ENCODE assay signal across 17 cellular contexts in the genomic region with DNA sequence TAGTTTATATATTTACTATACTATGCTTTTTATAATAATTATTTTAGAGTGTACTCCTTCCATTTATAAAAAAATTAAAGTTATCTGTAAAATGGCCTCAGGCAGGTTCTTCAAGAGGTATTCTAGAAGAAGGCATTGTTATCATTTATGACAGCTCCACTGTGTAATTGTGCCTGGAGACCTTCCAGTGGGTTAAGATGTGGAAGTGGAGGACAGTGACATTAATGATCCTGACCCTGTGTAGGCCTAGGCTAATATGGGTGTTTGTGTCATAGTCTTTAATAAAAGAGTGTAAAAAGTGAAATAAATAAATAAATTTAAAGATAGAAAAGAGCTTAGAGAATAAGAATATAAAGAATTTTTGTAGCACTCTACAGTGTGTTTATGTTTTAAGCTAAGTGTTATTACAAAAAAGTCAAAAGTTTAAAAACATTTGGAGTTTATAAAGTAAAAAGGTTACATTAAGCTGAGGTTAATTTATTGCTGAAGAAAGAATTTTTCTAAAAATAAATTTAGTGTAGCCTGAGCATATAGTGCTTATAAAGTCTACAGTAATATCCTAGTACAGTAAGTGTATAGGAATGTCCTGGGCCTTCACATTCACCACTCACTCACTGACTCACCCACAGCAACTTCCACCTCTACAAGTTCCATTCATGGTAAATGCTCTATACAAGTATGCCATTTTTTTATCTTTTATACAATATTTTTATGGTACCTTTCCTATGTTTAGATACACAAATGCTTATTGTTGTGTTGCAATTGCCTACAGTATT.
DNase-seq lines count a peak whose midpoint lies in the region; ATAC-seq and TF ChIP-seq lines count a peak whose summit lies in the region.
"Had no signal": no experiment of that assay in that cellular context is flagged by ENCODE, and none has a peak within 500 bp of the region (broad histone marks: within the 10 kb centered on the region; RNA-seq: fewer than 3 reads in every experiment).

No MANE protein-coding gene starts in this region.

- no peaks in the 10 kb centered on the region for H3K27me3 ChIP-seq in ACC112 (ENCODE audit: insufficient read depth, low read length)
- H3K27me3 ChIP-seq: BLaER1, upper lobe of left lung had no signal

- no peak for ATAC-seq in GM18867 (IDR thresholded peaks at IDR 0.05; ENCODE audit: unreplicated experiment)
- no peak for ATAC-seq in GM18520 (IDR thresholded peaks at IDR 0.05; ENCODE audit: unreplicated experiment)
- ATAC-seq: natural killer cell treated with Interleukin-12 subunit alpha and Interleukin-12 subunit beta and Interleukin-15 and Interleukin-18, amount 100 ng/mL, for 72 hours had no signal

- H3K36me3 ChIP-seq in ACC112 (ENCODE audit: insufficient read depth, low read length) = peaks cover 17% of the 10 kb centered on the region; the same call in 1 of the 2 replicates
- H3K36me3 ChIP-seq: BLaER1, upper lobe of left lung had no signal

- H3K4me3 ChIP-seq in ACC112 (ENCODE audit: low read depth, low read length) (no peak overlapping the region; the same call in 1 of the 2 replicates), astrocyte of the cerebellum (ENCODE audit: low read depth, low read length) (no peak overlapping the region)
- H3K4me3 ChIP-seq: BLaER1, upper lobe of left lung had no signal

- no peaks in the 10 kb centered on the region for H3K79me2 ChIP-seq in ACC112 (ENCODE audit: control insufficient read depth, insufficient read depth, low read length, unreplicated experiment)

- DNase-seq in HT1080 (ENCODE audit: low read depth) = peak; percentile 95
- DNase-seq in astrocyte of the cerebellum (ENCODE audit: low read depth) = peak; percentile 72
- DNase-seq in glomerular visceral epithelial cell (ENCODE audit: extremely low spot score) = peak; percentile 80
- DNase-seq in inferior parietal cortex (ENCODE audit: extremely low spot score) = no peak
- no peak for DNase-seq in mucosa of gallbladder (ENCODE audit: low spot score)
- DNase-seq: activated CD8-positive, alpha-beta memory T cell treated with anti-CD3 and anti-CD28 coated beads, Interleukin-2, amount 50 U/mL, for 4 hours; H9; NCI-H446; RPMI8226; small intestine; upper lobe of left lung had no signal

- H3K27ac ChIP-seq in ACC112 (ENCODE audit: low read depth, low read length) = peak overlapping the region; percentile 87
- H3K27ac ChIP-seq: BLaER1, upper lobe of left lung, VCaP had no signal

- peak overlapping the region; percentile 70 for H2AFZ ChIP-seq in ACC112 (ENCODE audit: low read length, unreplicated experiment)

- in situ Hi-C loops in astrocyte of the cerebellum (cut with HindIII; ENCODE audit: low sequenced_read_pairs) = no loop called here

- TF ChIP-seq CTCF in astrocyte of the cerebellum (IDR thresholded peaks at IDR 0.05; ENCODE audit: low read depth, low read length, missing control alignments) = no peak

- H3K4me1 ChIP-seq in ACC112 (ENCODE audit: control insufficient read depth, insufficient read depth, low read length, unreplicated experiment) = peaks cover 24% of the 10 kb centered on the region
- H3K4me1 ChIP-seq: BLaER1, upper lobe of left lung had no signal

Comparison
In these comparisons a context has a peak if more than half of its experiments do, and no peak if none do; other contexts are left out.
1. DNase-seq: peak in HT1080 (single experiment), astrocyte of the cerebellum (single experiment) and glomerular visceral epithelial cell (single experiment); none in inferior parietal cortex (single experiment) and mucosa of gallbladder (single experiment).